ENCODE assay signal across 1 cellular context in genomic region chr6:138404666-138405337, GRCh38.
TF ChIP-seq lines count a peak whose summit lies in the region.

No MANE protein-coding gene starts in this region.

TF ChIP-seq in K562, 482 proteins besides CTCF, POLR2A, EP300 and RAD21 (continued from another document):
- TF ChIP-seq FOXP4 (CRISPR knock-in tag; IDR thresholded peaks at IDR 0.05; ENCODE audit: borderline replicate concordance) (0 out of 2 replicates have a peak, but pooled peaks have one; percentile 28), E2F5 (CRISPR knock-in tag; IDR thresholded peaks at IDR 0.05) (no peak), SFPQ (IDR thresholded peaks at IDR 0.05; ENCODE audit: low read depth, low read length) (no peak), ZNF197 (CRISPR knock-in tag; IDR thresholded peaks at IDR 0.05; ENCODE audit: low read depth) (no peak), CGGBP1 (CRISPR knock-in tag; IDR thresholded peaks at IDR 0.05) (no peak; the same call in 1 of the 2 replicates), ZNF586 (CRISPR knock-in tag; conservative IDR thresholded peaks at IDR 0.05) (no peak), ETV5 (CRISPR knock-in tag; IDR thresholded peaks at IDR 0.05; ENCODE audit: low read depth) (peak; percentile 42; the same call in 1 of the 2 replicates), C11orf30 (IDR thresholded peaks at IDR 0.05; ENCODE audit: low read depth) (no peak), MAFK (IDR thresholded peaks at IDR 0.05; ENCODE audit: low read length) (0 out of 2 replicates have a peak, but pooled peaks have one; percentile 1), TAF9B (IDR thresholded peaks at IDR 0.05; ENCODE audit: partially characterized antibody) (no peak), DACH1 (IDR thresholded peaks at IDR 0.05; ENCODE audit: partially characterized antibody) (no peak), ARHGAP35 (IDR thresholded peaks at IDR 0.05; ENCODE audit: partially characterized antibody) (no peak), HNRNPH1 (optimal IDR thresholded peaks at IDR 0.05; ENCODE audit: low read depth, low read length) (no peak), ZEB2 (IDR thresholded peaks at IDR 0.05) (no peak), ZNF232 (CRISPR knock-in tag; IDR thresholded peaks at IDR 0.05) (0 out of 2 replicates have a peak, but pooled peaks have one; percentile 36), NR2C2 (CRISPR knock-in tag; IDR thresholded peaks at IDR 0.05) (no peak), NR2C2 (tag; IDR thresholded peaks at IDR 0.05) (no peak; the same call in 1 of the 2 replicates), KDM2B (CRISPR knock-in tag; IDR thresholded peaks at IDR 0.05) (no peak), GATAD2B (IDR thresholded peaks at IDR 0.05; ENCODE audit: borderline replicate concordance) (no peak), HBP1 (CRISPR knock-in tag; IDR thresholded peaks at IDR 0.05) (0 out of 2 replicates have a peak, but pooled peaks have one; percentile 35), FOXM1 (IDR thresholded peaks at IDR 0.05; ENCODE audit: low read depth) (no peak), FOXM1 (CRISPR knock-in tag; IDR thresholded peaks at IDR 0.05; ENCODE audit: low read depth) (no peak), ZNF639 (CRISPR knock-in tag; conservative IDR thresholded peaks at IDR 0.05 in 1 of 2, IDR thresholded peaks at IDR 0.05 in 1 of 2) (no peak), FOXA3 (CRISPR knock-in tag; conservative IDR thresholded peaks at IDR 0.05 in 1 of 2, IDR thresholded peaks at IDR 0.05 in 1 of 2) (0 out of 4 replicates have a peak, but pooled peaks of 1 of the 2 experiments have one; percentile 25), LARP7 (IDR thresholded peaks at IDR 0.05) (0 out of 2 replicates have a peak, but pooled peaks have one; percentile 35), ETS2 (tag; IDR thresholded peaks at IDR 0.05; ENCODE audit: borderline replicate concordance, poor library complexity, severe bottlenecking) (no peak), FIP1L1 (IDR thresholded peaks at IDR 0.05; ENCODE audit: low read depth, low read length, poor library complexity, severe bottlenecking) (no peak), NCOA2 (IDR thresholded peaks at IDR 0.05; ENCODE audit: partially characterized antibody in 2 of 2) (no peak), ELF1 (tag; IDR thresholded peaks at IDR 0.05) (peak; percentile 9; the same call in 1 of the 2 replicates), KDM5B (IDR thresholded peaks at IDR 0.05; ENCODE audit: insufficient replicate concordance, low read depth, low read length) (peak; percentile 3), PRDM10 (IDR thresholded peaks at IDR 0.05; ENCODE audit: partially characterized antibody) (peak; percentile 27), RAD51 (IDR thresholded peaks at IDR 0.05; ENCODE audit: borderline replicate concordance, low read depth) (no peak)
- TF ChIP-seq, protein P1, sequence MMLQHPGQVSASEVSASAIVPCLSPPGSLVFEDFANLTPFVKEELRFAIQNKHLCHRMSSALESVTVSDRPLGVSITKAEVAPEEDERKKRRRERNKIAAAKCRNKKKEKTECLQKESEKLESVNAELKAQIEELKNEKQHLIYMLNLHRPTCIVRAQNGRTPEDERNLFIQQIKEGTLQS (IDR thresholded peaks at IDR 0.05) = no peak
- TF ChIP-seq, protein P1 (CRISPR knock-in tag; conservative IDR thresholded peaks at IDR 0.05) = no peak
